Comparison of ENCODE assay signal across 17 cellular contexts in the genomic region with DNA sequence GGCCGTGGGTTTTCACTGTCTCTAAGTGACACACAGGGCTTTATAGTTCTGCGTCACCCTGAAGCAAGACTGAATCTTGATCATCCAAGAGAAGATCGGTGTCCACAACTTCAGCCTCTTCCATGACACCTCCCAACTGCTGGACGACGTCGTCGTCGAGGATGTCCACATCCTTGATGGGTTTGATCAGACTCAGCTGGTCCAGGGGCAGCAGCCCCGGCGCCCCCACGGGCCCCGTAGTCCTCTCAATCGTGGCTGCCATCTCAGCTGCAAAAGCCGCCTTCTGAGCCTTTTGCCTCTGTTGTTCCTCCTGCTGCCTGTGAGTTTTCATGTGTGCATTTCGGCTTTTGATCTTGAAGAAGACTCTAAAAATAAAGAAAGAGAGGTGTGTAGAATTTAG. TPM values are rescaled to one million over a fixed set of nuclear protein-coding genes. Genes with fewer than 3 reads are reported as not detected.
DNase-seq lines count a peak whose midpoint lies in the region; ATAC-seq and TF ChIP-seq lines count a peak whose summit lies in the region.
"Had no signal": no experiment of that assay in that cellular context is flagged by ENCODE, and none has a peak within 500 bp of the region (broad histone marks: within the 10 kb centered on the region; RNA-seq: fewer than 3 reads in every experiment).

No MANE protein-coding gene starts in this region.

- ATAC-seq in activated naive CD4-positive, alpha-beta T cell treated with anti-CD3 and anti-CD28 coated beads, Interleukin-2, amount 50 U/mL, for 72 hours: no peak
- no peak for ATAC-seq in RWPE2 (ENCODE audit: low read depth)

- peaks cover 45% of the 10 kb centered on the region for H3K4me1 ChIP-seq in RWPE2 (ENCODE audit: insufficient read depth, poor library complexity, severe bottlenecking)
- H3K4me1 ChIP-seq in esophagus (ENCODE audit: control insufficient read depth in 2 of 2, insufficient read depth in 2 of 2, low read length in 1 of 2): peaks cover 0 to 3% of the 10 kb centered on the region in 2 donors

- H3K27ac Mint-ChIP-seq in activated naive CD4-positive, alpha-beta T cell treated with anti-CD3 and anti-CD28 coated beads, Interleukin-2, amount 50 U/mL, for 72 hours: peak overlapping the region; percentile 30 to 81
- no peak overlapping the region for H3K27ac Mint-ChIP-seq in activated naive CD4-positive, alpha-beta T cell treated with anti-CD3 and anti-CD28 coated beads, Interleukin-2, amount 10 ng/mL, durations not matched to agents 7 days and 5 days

- H3K9me3 ChIP-seq in RWPE2 (ENCODE audit: severe bottlenecking) (no peaks in the 10 kb centered on the region), esophagus (ENCODE audit: control insufficient read depth in 2 of 2, insufficient read depth in 1 of 2, low read depth in 1 of 2, low read length in 1 of 2) (no peaks in the 10 kb centered on the region), WERI-Rb-1 (ENCODE audit: severe bottlenecking) (no peaks in the 10 kb centered on the region)
- H3K9me3 ChIP-seq: Peyer's patch had no signal

- TF ChIP-seq CTCF in RWPE2 (IDR thresholded peaks at IDR 0.05; ENCODE audit: poor library complexity, severe bottlenecking): no peak
- no peak for TF ChIP-seq CTCF in WERI-Rb-1 (IDR thresholded peaks at IDR 0.05; ENCODE audit: low read depth, low read length)

- H3K27me3 ChIP-seq in RWPE2 (ENCODE audit: insufficient read depth, poor library complexity, severe bottlenecking) (no peaks in the 10 kb centered on the region), esophagus (ENCODE audit: control insufficient read depth in 1 of 2, insufficient read depth in 2 of 2, low read length in 2 of 2) (no peaks in the 10 kb centered on the region), WERI-Rb-1 (ENCODE audit: insufficient read depth, low read depth, severe bottlenecking) (no peaks in the 10 kb centered on the region)
- H3K27me3 ChIP-seq: Peyer's patch had no signal

- H3K27ac ChIP-seq in RWPE2 (ENCODE audit: poor library complexity, severe bottlenecking): peak overlapping the region; percentile 99
- peak overlapping the region; percentile 41 to 61 for H3K27ac ChIP-seq in esophagus (ENCODE audit: low read depth in 2 of 2, low read length in 1 of 2)
- no peak overlapping the region for H3K27ac ChIP-seq in WERI-Rb-1

- H3K36me3 ChIP-seq in RWPE2 (ENCODE audit: low read depth): peaks cover 25% of the 10 kb centered on the region
- peaks cover 0 to 12% of the 10 kb centered on the region in 2 donors for H3K36me3 ChIP-seq in esophagus (ENCODE audit: control insufficient read depth in 2 of 2, insufficient read depth in 2 of 2, low read length in 1 of 2)
- H3K36me3 ChIP-seq in WERI-Rb-1: peaks cover 9% of the 10 kb centered on the region

- no peaks in the 10 kb centered on the region for H3K9me3 Mint-ChIP-seq in activated naive CD4-positive, alpha-beta T cell treated with anti-CD3 and anti-CD28 coated beads, Interleukin-2, amount 50 U/mL, for 72 hours
- no peaks in the 10 kb centered on the region for H3K9me3 Mint-ChIP-seq in activated naive CD4-positive, alpha-beta T cell treated with anti-CD3 and anti-CD28 coated beads, Interleukin-2, amount 10 ng/mL, durations not matched to agents 7 days and 5 days
- H3K9me3 Mint-ChIP-seq: CD14-positive monocyte had no signal

- H3K4me3 ChIP-seq in RWPE2 (ENCODE audit: severe bottlenecking) (no peak overlapping the region), esophagus (ENCODE audit: low read depth in 1 of 2, low read length in 2 of 2) (no peak overlapping the region), WERI-Rb-1 (ENCODE audit: low read depth, low read length) (no peak overlapping the region)
- H3K4me3 ChIP-seq: Peyer's patch had no signal

- CTCF ChIA-PET in activated naive CD4-positive, alpha-beta T cell treated with anti-CD3 and anti-CD28 coated beads, Interleukin-2, amount 10 ng/mL, durations not matched to agents 7 days and 5 days (lab: Charles Lee): interaction anchor here (1.3 to 1.4 kb wide), 2 partner anchors 11 to 320 kb away, joined by 4 to 5 read pairs; no protein-coding TSS in a partner anchor

- WGBS in esophagus, 2 donors: 92 to 95% methylated on average over 15 of the region's 15 CpGs

- peaks cover 5% of the 10 kb centered on the region for H3K4me1 Mint-ChIP-seq in activated naive CD4-positive, alpha-beta T cell treated with anti-CD3 and anti-CD28 coated beads, Interleukin-2, amount 10 ng/mL, durations not matched to agents 7 days and 5 days
- H3K4me1 Mint-ChIP-seq: CD14-positive monocyte had no signal

- H3K36me3 Mint-ChIP-seq in activated naive CD4-positive, alpha-beta T cell treated with anti-CD3 and anti-CD28 coated beads, Interleukin-2, amount 50 U/mL, for 72 hours: no peaks in the 10 kb centered on the region
- peaks cover 9% of the 10 kb centered on the region for H3K36me3 Mint-ChIP-seq in activated naive CD4-positive, alpha-beta T cell treated with anti-CD3 and anti-CD28 coated beads, Interleukin-2, amount 10 ng/mL, durations not matched to agents 7 days and 5 days

- H3K27me3 Mint-ChIP-seq in activated naive CD4-positive, alpha-beta T cell treated with anti-CD3 and anti-CD28 coated beads, Interleukin-2, amount 10 ng/mL, durations not matched to agents 7 days and 5 days: no peaks in the 10 kb centered on the region

- DNase-seq in activated naive CD4-positive, alpha-beta T cell treated with anti-CD3 and anti-CD28 coated beads, Interleukin-2, amount 50 U/mL, for 72 hours (ENCODE audit: low spot score in 2 of 2): no peak
- no peak for DNase-seq in activated naive CD4-positive, alpha-beta T cell treated with anti-CD3 and anti-CD28 coated beads, Interleukin-2, amount 10 ng/mL, durations not matched to agents 7 days and 5 days
- no peak for DNase-seq in RWPE2 (ENCODE audit: low spot score)
- no peak for DNase-seq in T-helper 2 cell
- no peak for DNase-seq in WERI-Rb-1
- DNase-seq in occipital lobe (lab: John Stamatoyannopoulos, UW): no peak
- DNase-seq: DMS153, GOT3, KBM-7, NCI-H1436, NCI-H2029, NCI-H2171 treated with DMSO at 0.1 percent for 48 hours, NCI-H510A, Peyer's patch, SHP77 had no signal

- no peak overlapping the region for H3K4me3 Mint-ChIP-seq in activated naive CD4-positive, alpha-beta T cell treated with anti-CD3 and anti-CD28 coated beads, Interleukin-2, amount 10 ng/mL, durations not matched to agents 7 days and 5 days
- H3K4me3 Mint-ChIP-seq: CD14-positive monocyte had no signal

RNA-seq across cellular contexts. Expression of a gene that starts 10.6 kb away (rescaled TPM):
- 10 to 100 TPM; 30.8 to 37.4 TPM for total RNA-seq in activated naive CD4-positive, alpha-beta T cell treated with anti-CD3 and anti-CD28 coated beads, Interleukin-2, amount 50 U/mL, for 72 hours
- 10 to 100 TPM; 38.3 to 47.3 TPM for polyA plus RNA-seq in esophagus
- total RNA-seq in occipital lobe: 43.0 TPM

RNA-seq across cellular contexts. Expression of a gene that starts 33.5 kb away (rescaled TPM):
- 1 to 10 TPM; 2.7 to 7.6 TPM for total RNA-seq in activated naive CD4-positive, alpha-beta T cell treated with anti-CD3 and anti-CD28 coated beads, Interleukin-2, amount 50 U/mL, for 72 hours
- under 1 TPM; 0.24 to 0.45 TPM for polyA plus RNA-seq in esophagus
- total RNA-seq in occipital lobe: not detected

RNA-seq across cellular contexts. Expression of a gene that starts 55.1 kb away (rescaled TPM):
- under 1 TPM; 0.14 to 0.37 TPM for total RNA-seq in activated naive CD4-positive, alpha-beta T cell treated with anti-CD3 and anti-CD28 coated beads, Interleukin-2, amount 50 U/mL, for 72 hours
- not detected for polyA plus RNA-seq in esophagus
- 2.2 TPM for total RNA-seq in occipital lobe
- total RNA-seq: Peyer's patch had no signal
- polyA plus RNA-seq: CD14-positive monocyte had no signal
